ENCODE assay signal across 1 cellular context in the genomic region with DNA sequence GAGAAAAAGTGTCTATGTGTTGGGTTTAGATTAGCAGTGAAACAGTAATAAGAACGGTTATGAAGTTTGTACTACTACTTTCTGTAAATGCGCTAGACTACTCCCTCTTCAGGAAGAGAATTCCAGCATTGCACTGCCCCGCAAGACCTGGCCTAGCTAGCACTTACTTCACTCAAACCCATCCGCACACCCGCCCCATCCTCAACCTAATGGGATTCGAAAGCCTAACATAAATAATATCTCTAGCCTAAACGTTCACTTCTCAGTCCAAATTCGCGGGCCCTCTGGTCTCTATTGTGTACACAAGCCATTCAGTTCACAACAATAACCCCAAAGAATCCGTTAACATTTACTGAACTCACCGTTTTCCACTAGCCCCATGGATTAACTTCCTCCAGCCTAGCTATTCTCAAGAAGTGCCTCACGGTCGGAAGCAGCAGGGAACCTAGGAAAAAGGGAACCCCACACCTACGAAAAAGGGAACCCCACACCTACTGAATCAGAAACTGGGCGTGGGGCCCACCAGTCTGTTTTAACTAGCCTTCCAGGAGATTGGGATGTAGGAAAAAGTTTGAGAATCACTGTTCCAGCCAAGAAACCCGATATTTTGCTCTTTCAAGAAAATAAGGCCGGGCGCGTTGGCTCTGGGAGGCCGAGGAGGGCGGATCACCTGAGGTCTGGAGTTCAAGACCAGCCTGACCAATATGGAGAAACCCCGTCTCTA.
TF ChIP-seq lines count a peak whose summit lies in the region.

No MANE protein-coding gene starts in this region.

TF ChIP-seq in K562, 482 proteins besides CTCF, POLR2A, EP300 and RAD21 (continued from another document and continues in another):
- TF ChIP-seq, protein P1, sequence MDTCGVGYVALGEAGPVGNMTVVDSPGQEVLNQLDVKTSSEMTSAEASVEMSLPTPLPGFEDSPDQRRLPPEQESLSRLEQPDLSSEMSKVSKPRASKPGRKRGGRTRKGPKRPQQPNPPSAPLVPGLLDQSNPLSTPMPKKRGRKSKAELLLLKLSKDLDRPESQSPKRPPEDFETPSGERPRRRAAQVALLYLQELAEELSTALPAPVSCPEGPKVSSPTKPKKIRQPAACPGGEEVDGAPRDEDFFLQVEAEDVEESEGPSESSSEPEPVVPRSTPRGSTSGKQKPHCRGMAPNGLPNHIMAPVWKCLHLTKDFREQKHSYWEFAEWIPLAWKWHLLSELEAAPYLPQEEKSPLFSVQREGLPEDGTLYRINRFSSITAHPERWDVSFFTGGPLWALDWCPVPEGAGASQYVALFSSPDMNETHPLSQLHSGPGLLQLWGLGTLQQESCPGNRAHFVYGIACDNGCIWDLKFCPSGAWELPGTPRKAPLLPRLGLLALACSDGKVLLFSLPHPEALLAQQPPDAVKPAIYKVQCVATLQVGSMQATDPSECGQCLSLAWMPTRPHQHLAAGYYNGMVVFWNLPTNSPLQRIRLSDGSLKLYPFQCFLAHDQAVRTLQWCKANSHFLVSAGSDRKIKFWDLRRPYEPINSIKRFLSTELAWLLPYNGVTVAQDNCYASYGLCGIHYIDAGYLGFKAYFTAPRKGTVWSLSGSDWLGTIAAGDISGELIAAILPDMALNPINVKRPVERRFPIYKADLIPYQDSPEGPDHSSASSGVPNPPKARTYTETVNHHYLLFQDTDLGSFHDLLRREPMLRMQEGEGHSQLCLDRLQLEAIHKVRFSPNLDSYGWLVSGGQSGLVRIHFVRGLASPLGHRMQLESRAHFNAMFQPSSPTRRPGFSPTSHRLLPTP (IDR thresholded peaks at IDR 0.05; ENCODE audit: borderline replicate concordance, extremely low read depth, insufficient read length), result peak; percentile 33
- TF ChIP-seq ZNF134 (CRISPR knock-in tag; conservative IDR thresholded peaks at IDR 0.05), result no peak
- no peak for TF ChIP-seq ZC3H11A (IDR thresholded peaks at IDR 0.05; ENCODE audit: low read depth, low read length)
- TF ChIP-seq GTF2F1 (IDR thresholded peaks at IDR 0.05; ENCODE audit: low read depth, low read length), result no peak
- TF ChIP-seq, protein P2, sequence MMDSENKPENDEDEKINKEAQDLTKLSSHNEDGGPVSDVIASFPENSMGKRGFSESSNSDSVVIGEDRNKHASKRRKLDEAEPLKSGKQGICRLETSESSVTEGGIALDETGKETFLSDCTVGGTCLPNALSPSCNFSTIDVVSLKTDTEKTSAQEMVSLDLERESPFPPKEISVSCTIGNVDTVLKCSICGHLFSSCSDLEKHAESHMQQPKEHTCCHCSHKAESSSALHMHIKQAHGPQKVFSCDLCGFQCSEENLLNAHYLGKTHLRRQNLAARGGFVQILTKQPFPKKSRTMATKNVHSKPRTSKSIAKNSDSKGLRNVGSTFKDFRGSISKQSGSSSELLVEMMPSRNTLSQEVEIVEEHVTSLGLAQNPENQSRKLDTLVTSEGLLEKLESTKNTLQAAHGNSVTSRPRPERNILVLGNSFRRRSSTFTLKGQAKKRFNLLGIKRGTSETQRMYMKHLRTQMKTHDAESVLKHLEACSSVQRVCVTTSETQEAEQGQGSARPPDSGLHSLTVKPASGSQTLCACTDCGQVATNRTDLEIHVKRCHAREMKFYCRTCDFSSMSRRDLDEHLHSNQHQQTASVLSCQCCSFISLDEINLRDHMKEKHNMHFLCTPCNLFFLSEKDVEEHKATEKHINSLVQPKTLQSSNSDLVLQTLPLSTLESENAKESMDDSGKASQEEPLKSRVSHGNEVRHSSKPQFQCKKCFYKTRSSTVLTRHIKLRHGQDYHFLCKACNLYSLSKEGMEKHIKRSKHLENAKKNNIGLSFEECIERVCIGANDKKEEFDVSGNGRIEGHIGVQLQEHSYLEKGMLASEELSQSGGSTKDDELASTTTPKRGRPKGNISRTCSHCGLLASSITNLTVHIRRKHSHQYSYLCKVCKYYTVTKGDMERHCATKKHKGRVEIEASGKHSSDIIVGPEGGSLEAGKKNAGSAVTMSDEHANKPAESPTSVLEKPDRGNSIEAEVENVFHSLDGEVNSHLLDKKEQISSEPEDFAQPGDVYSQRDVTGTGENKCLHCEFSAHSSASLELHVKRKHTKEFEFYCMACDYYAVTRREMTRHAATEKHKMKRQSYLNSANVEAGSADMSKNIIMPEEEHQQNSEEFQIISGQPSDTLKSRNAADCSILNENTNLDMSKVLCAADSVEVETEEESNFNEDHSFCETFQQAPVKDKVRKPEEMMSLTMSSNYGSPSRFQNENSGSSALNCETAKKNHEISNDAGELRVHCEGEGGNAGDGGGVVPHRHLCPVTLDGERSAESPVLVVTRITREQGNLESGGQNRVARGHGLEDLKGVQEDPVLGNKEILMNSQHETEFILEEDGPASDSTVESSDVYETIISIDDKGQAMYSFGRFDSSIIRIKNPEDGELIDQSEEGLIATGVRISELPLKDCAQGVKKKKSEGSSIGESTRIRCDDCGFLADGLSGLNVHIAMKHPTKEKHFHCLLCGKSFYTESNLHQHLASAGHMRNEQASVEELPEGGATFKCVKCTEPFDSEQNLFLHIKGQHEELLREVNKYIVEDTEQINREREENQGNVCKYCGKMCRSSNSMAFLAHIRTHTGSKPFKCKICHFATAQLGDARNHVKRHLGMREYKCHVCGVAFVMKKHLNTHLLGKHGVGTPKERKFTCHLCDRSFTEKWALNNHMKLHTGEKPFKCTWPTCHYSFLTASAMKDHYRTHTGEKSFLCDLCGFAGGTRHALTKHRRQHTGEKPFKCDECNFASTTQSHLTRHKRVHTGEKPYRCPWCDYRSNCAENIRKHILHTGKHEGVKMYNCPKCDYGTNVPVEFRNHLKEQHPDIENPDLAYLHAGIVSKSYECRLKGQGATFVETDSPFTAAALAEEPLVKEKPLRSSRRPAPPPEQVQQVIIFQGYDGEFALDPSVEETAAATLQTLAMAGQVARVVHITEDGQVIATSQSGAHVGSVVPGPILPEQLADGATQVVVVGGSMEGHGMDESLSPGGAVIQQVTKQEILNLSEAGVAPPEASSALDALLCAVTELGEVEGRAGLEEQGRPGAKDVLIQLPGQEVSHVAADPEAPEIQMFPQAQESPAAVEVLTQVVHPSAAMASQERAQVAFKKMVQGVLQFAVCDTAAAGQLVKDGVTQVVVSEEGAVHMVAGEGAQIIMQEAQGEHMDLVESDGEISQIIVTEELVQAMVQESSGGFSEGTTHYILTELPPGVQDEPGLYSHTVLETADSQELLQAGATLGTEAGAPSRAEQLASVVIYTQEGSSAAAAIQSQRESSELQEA (IDR thresholded peaks at IDR 0.05; ENCODE audit: low read depth), result no peak
- TF ChIP-seq CEBPG (CRISPR knock-in tag; IDR thresholded peaks at IDR 0.05), result no peak
- TF ChIP-seq CEBPG (tag; conservative IDR thresholded peaks at IDR 0.05 in 1 of 2, IDR thresholded peaks at IDR 0.05 in 1 of 2), result no peak
- peak in 1 of 2 experiments; percentile 50; a peak in 1 of 4 replicates for TF ChIP-seq FOXA3 (CRISPR knock-in tag; conservative IDR thresholded peaks at IDR 0.05 in 1 of 2, IDR thresholded peaks at IDR 0.05 in 1 of 2)
- TF ChIP-seq EWSR1 (IDR thresholded peaks at IDR 0.05; ENCODE audit: borderline replicate concordance, low read depth, partially characterized antibody), result no peak
- no peak for TF ChIP-seq NR2F6 (CRISPR knock-in tag; IDR thresholded peaks at IDR 0.05)
- peak; percentile 25; the same call in 1 of the 2 replicates for TF ChIP-seq TAF7 (tag; IDR thresholded peaks at IDR 0.05)
- TF ChIP-seq RUNX1 (IDR thresholded peaks at IDR 0.05; ENCODE audit: low read depth), result no peak
- TF ChIP-seq ZNF274 (IDR thresholded peaks at IDR 0.05; ENCODE audit: borderline replicate concordance, low read depth, low read length), result no peak
- no peak for TF ChIP-seq NR4A1 (CRISPR knock-in tag; IDR thresholded peaks at IDR 0.05)
- no peak for TF ChIP-seq NR4A1 (tag; IDR thresholded peaks at IDR 0.05)
- TF ChIP-seq PHF20 (IDR thresholded peaks at IDR 0.05; ENCODE audit: partially characterized antibody), result no peak
- TF ChIP-seq CCAR2 (IDR thresholded peaks at IDR 0.05; ENCODE audit: low read depth, low read length), result no peak
- TF ChIP-seq, protein P3, sequence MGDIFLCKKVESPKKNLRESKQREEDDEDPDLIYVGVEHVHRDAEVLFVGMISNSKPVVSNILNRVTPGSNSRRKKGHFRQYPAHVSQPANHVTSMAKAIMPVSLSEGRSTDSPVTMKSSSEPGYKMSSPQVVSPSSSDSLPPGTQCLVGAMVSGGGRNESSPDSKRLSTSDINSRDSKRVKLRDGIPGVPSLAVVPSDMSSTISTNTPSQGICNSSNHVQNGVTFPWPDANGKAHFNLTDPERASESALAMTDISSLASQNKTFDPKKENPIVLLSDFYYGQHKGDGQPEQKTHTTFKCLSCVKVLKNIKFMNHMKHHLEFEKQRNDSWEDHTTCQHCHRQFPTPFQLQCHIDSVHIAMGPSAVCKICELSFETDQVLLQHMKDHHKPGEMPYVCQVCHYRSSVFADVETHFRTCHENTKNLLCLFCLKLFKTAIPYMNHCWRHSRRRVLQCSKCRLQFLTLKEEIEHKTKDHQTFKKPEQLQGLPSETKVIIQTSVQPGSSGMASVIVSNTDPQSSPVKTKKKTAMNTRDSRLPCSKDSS (IDR thresholded peaks at IDR 0.05; ENCODE audit: low read depth, partially characterized antibody), result no peak
- TF ChIP-seq, protein P4, sequence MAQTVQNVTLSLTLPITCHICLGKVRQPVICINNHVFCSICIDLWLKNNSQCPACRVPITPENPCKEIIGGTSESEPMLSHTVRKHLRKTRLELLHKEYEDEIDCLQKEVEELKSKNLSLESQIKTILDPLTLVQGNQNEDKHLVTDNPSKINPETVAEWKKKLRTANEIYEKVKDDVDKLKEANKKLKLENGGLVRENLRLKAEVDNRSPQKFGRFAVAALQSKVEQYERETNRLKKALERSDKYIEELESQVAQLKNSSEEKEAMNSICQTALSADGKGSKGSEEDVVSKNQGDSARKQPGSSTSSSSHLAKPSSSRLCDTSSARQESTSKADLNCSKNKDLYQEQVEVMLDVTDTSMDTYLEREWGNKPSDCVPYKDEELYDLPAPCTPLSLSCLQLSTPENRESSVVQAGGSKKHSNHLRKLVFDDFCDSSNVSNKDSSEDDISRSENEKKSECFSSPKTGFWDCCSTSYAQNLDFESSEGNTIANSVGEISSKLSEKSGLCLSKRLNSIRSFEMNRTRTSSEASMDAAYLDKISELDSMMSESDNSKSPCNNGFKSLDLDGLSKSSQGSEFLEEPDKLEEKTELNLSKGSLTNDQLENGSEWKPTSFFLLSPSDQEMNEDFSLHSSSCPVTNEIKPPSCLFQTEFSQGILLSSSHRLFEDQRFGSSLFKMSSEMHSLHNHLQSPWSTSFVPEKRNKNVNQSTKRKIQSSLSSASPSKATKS (CRISPR knock-in tag; IDR thresholded peaks at IDR 0.05), result no peak
- TF ChIP-seq, protein P5, sequence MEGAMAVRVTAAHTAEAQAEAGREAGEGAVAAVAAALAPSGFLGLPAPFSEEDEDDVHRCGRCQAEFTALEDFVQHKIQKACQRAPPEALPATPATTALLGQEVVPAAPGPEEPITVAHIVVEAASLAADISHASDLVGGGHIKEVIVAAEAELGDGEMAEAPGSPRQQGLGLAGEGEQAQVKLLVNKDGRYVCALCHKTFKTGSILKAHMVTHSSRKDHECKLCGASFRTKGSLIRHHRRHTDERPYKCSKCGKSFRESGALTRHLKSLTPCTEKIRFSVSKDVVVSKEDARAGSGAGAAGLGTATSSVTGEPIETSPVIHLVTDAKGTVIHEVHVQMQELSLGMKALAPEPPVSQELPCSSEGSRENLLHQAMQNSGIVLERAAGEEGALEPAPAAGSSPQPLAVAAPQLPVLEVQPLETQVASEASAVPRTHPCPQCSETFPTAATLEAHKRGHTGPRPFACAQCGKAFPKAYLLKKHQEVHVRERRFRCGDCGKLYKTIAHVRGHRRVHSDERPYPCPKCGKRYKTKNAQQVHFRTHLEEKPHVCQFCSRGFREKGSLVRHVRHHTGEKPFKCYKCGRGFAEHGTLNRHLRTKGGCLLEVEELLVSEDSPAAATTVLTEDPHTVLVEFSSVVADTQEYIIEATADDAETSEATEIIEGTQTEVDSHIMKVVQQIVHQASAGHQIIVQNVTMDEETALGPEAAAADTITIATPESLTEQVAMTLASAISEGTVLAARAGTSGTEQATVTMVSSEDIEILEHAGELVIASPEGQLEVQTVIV (CRISPR knock-in tag; IDR thresholded peaks at IDR 0.05; ENCODE audit: borderline replicate concordance), result no peak
- no peak for TF ChIP-seq PHB2 (IDR thresholded peaks at IDR 0.05; ENCODE audit: low read depth)
- TF ChIP-seq CBX2 (IDR thresholded peaks at IDR 0.05; ENCODE audit: insufficient read depth, low read length, poor library complexity, severe bottlenecking), result no peak
- TF ChIP-seq, protein P6, sequence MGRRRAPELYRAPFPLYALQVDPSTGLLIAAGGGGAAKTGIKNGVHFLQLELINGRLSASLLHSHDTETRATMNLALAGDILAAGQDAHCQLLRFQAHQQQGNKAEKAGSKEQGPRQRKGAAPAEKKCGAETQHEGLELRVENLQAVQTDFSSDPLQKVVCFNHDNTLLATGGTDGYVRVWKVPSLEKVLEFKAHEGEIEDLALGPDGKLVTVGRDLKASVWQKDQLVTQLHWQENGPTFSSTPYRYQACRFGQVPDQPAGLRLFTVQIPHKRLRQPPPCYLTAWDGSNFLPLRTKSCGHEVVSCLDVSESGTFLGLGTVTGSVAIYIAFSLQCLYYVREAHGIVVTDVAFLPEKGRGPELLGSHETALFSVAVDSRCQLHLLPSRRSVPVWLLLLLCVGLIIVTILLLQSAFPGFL (CRISPR knock-in tag; IDR thresholded peaks at IDR 0.05), result no peak
- no peak for TF ChIP-seq POLR3G (IDR thresholded peaks at IDR 0.05; ENCODE audit: extremely low read depth, insufficient read length, insufficient replicate concordance)
- TF ChIP-seq, protein P7, sequence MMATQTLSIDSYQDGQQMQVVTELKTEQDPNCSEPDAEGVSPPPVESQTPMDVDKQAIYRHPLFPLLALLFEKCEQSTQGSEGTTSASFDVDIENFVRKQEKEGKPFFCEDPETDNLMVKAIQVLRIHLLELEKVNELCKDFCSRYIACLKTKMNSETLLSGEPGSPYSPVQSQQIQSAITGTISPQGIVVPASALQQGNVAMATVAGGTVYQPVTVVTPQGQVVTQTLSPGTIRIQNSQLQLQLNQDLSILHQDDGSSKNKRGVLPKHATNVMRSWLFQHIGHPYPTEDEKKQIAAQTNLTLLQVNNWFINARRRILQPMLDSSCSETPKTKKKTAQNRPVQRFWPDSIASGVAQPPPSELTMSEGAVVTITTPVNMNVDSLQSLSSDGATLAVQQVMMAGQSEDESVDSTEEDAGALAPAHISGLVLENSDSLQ (IDR thresholded peaks at IDR 0.05), result no peak
- TF ChIP-seq ZSCAN29 (IDR thresholded peaks at IDR 0.05), result peak; percentile 76; the same call in 1 of the 2 replicates
- no peak for TF ChIP-seq LARP7 (IDR thresholded peaks at IDR 0.05)
- TF ChIP-seq SETDB1 (IDR thresholded peaks at IDR 0.05; ENCODE audit: low read length), result no peak
- no peak for TF ChIP-seq SOX6 (IDR thresholded peaks at IDR 0.05)
- TF ChIP-seq MAFF (IDR thresholded peaks at IDR 0.05; ENCODE audit: low read length), result no peak
- TF ChIP-seq, protein P8, sequence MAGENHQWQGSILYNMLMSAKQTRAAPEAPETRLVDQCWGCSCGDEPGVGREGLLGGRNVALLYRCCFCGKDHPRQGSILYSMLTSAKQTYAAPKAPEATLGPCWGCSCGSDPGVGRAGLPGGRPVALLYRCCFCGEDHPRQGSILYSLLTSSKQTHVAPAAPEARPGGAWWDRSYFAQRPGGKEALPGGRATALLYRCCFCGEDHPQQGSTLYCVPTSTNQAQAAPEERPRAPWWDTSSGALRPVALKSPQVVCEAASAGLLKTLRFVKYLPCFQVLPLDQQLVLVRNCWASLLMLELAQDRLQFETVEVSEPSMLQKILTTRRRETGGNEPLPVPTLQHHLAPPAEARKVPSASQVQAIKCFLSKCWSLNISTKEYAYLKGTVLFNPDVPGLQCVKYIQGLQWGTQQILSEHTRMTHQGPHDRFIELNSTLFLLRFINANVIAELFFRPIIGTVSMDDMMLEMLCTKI (IDR thresholded peaks at IDR 0.05; ENCODE audit: partially characterized antibody), result no peak
